ENCODE assay signal across 16 cellular contexts in the genomic region with DNA sequence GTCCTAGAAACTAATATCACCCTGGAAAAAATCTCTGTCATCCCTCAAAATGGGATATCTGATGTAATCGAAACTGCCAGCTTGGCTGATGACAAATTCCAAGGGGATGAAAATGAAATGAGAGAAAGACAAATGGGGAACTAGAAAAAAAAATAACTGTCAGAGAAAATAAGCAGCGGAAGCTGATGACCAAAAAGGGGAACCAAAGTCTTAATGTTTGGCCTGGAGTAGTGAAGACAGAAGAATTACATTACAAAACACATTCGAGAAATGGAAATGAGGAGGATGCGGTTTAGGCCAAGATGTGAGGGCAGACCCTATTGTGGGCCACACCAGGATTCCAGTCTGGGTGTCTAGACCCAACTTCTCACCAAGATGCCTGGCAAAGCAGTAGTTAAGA. TPM values are rescaled to one million over a fixed set of nuclear protein-coding genes. Genes with fewer than 3 reads are reported as not detected.
DNase-seq lines count a peak whose midpoint lies in the region; ATAC-seq, FAIRE-seq and TF ChIP-seq lines count a peak whose summit lies in the region.
"Had no signal": no experiment of that assay in that cellular context is flagged by ENCODE, and none has a peak within 500 bp of the region (broad histone marks: within the 10 kb centered on the region; RNA-seq: fewer than 3 reads in every experiment).

No MANE protein-coding gene starts in this region.

- no peaks in the 10 kb centered on the region for H3K79me2 ChIP-seq in GM12878 (ENCODE audit: control insufficient read depth, insufficient read depth, low read length)

- FAIRE-seq in GM12878 (lab: Jason Lieb, UNC) = peak; percentile 91
- FAIRE-seq: keratinocyte had no signal

- peak overlapping the region in 1 of 2 donors; percentile 46 for H3K4me3 Mint-ChIP-seq in CD14-positive monocyte
- peak overlapping the region in 7 of 8 donors; percentile 17 to 87 (median 49) for H3K4me3 Mint-ChIP-seq in naive B cell
- H3K4me3 Mint-ChIP-seq in naive thymus-derived CD8-positive, alpha-beta T cell = peak overlapping the region in 1 of 10 donors; percentile 22
- H3K4me3 Mint-ChIP-seq: activated CD8-positive, alpha-beta T cell treated with anti-CD3 and anti-CD28 coated beads for 36 hours; activated naive CD4-positive, alpha-beta T cell treated with anti-CD3 and anti-CD28 coated beads, Interleukin-2, amount 10 ng/mL, durations not matched to agents 7 days and 5 days had no signal

- H3K4me2 ChIP-seq in GM12878 (ENCODE audit: control insufficient read depth, insufficient read depth) = peak overlapping the region; percentile 64

- no peak overlapping the region for H3K4me3 ChIP-seq in GM12878
- H3K4me3 ChIP-seq: thoracic aorta had no signal

- TF ChIP-seq CTCF in CD14-positive monocyte (IDR thresholded peaks at IDR 0.05) (no peak), GM12878 (IDR thresholded peaks at IDR 0.05 in 2 of 3, conservative IDR thresholded peaks at IDR 0.05 in 1 of 3; ENCODE audit: control insufficient read depth in 2 of 3, extremely low read depth in 1 of 3, insufficient read depth in 1 of 3, low read depth in 3 of 3, low read length in 3 of 3) (no peak)

- POLR2A ChIA-PET in GM12878 (lab: Charles Lee) = no interaction called here
- POLR2A ChIA-PET in naive thymus-derived CD8-positive, alpha-beta T cell (lab: Charles Lee) = no interaction called here

- intact Hi-C loops in CD14-positive monocyte (cut with micrococcal nuclease) (loop anchor here (5.0 kb wide), 2 partner anchors 40 to 65 kb away; no protein-coding TSS in a partner anchor), GM12878 (cut with micrococcal nuclease; ENCODE audit: unreplicated experiment) (loop anchor here (5.0 kb wide), 1 partner anchor 40 kb away; no protein-coding TSS in a partner anchor)

- DNase-seq in CD14-positive monocyte (ENCODE audit: low spot score) = peak; percentile 67
- peak; percentile 3 for DNase-seq in NAMALWA (ENCODE audit: low spot score)
- DNase-seq in GM12878 (ENCODE audit: low read depth, low spot score) = peak; percentile 7
- DNase-seq in naive B cell = peak; percentile 33
- DNase-seq in stimulated activated CD4-positive, alpha-beta T cell treated with anti-CD3 and anti-CD28 coated beads, Interleukin-4, amount 100 ng/mL, for 1 hour = no peak
- DNase-seq in RKO (ENCODE audit: low spot score) = no peak
- DNase-seq in HT-29 (ENCODE audit: low spot score) = no peak
- no peak for DNase-seq in naive thymus-derived CD8-positive, alpha-beta T cell
- DNase-seq: activated CD8-positive, alpha-beta T cell treated with anti-CD3 and anti-CD28 coated beads for 36 hours; activated naive CD4-positive, alpha-beta T cell treated with anti-CD3 and anti-CD28 coated beads, Interleukin-2, amount 10 ng/mL, durations not matched to agents 7 days and 5 days; DMS79 treated with DMSO at 0.1 percent for 48 hours; NCI-H524 treated with DMSO at 0.1 percent for 48 hours had no signal

- H3K27ac Mint-ChIP-seq in CD14-positive monocyte = peak overlapping the region in 2 of 7 donors; percentile 94 to 95
- peak overlapping the region in 5 of 6 donors; percentile 6 to 92 (median 74) for H3K27ac Mint-ChIP-seq in naive B cell
- H3K27ac Mint-ChIP-seq in naive thymus-derived CD8-positive, alpha-beta T cell = peak overlapping the region in 1 of 10 donors; percentile 17
- H3K27ac Mint-ChIP-seq: activated CD8-positive, alpha-beta T cell treated with anti-CD3 and anti-CD28 coated beads for 36 hours; activated naive CD4-positive, alpha-beta T cell treated with anti-CD3 and anti-CD28 coated beads, Interleukin-2, amount 10 ng/mL, durations not matched to agents 7 days and 5 days had no signal

- no peaks in the 10 kb centered on the region; a peak in 1 of 4 replicates for H3K27me3 ChIP-seq in GM12878 (replicated peaks in 1 of 2; ENCODE audit: control insufficient read depth in 2 of 2, insufficient read depth in 2 of 2, low read length in 1 of 2)

- H2AFZ ChIP-seq in GM12878 (ENCODE audit: control insufficient read depth, low read depth, low read length) = no peak overlapping the region

- TF ChIP-seq EP300 in GM12878 (IDR thresholded peaks at IDR 0.05; ENCODE audit: borderline replicate concordance in 1 of 2, control insufficient read depth in 1 of 2, low read depth in 2 of 2, low read length in 2 of 2) = no peak; a peak in 1 of 4 replicates

- RAD21 ChIA-PET in GM12878 (lab: Charles Lee; ENCODE audit: unreplicated experiment) = no interaction called here

- in situ Hi-C loops in GM12878 (cut with MboI) = no loop called here

- H3K27ac ChIP-seq in GM12878 (ENCODE audit: control insufficient read depth, insufficient read depth) = no peak overlapping the region

- no peak overlapping the region for H3K9ac ChIP-seq in GM12878 (ENCODE audit: control insufficient read depth, insufficient read depth, low read length)

- H3K36me3 Mint-ChIP-seq in CD14-positive monocyte (no peaks in the 10 kb centered on the region), naive B cell (no peaks in the 10 kb centered on the region)
- no peaks in the 10 kb centered on the region for H3K36me3 Mint-ChIP-seq in naive thymus-derived CD8-positive, alpha-beta T cell
- H3K36me3 Mint-ChIP-seq: activated naive CD4-positive, alpha-beta T cell treated with anti-CD3 and anti-CD28 coated beads, Interleukin-2, amount 10 ng/mL, durations not matched to agents 7 days and 5 days had no signal

- TF ChIP-seq POLR2A in GM12878 (IDR thresholded peaks at IDR 0.05; ENCODE audit: low read depth, low read length) = no peak

- peaks cover 23% of the 10 kb centered on the region for H3K4me1 Mint-ChIP-seq in CD14-positive monocyte
- peaks cover 4 to 17% (median 10%) of the 10 kb centered on the region in 3 donors for H3K4me1 Mint-ChIP-seq in naive B cell
- peaks cover 0 to 20% (median 0%) of the 10 kb centered on the region in 4 donors for H3K4me1 Mint-ChIP-seq in naive thymus-derived CD8-positive, alpha-beta T cell
- H3K4me1 Mint-ChIP-seq: activated naive CD4-positive, alpha-beta T cell treated with anti-CD3 and anti-CD28 coated beads, Interleukin-2, amount 10 ng/mL, durations not matched to agents 7 days and 5 days had no signal

- SMC1A ChIA-PET in GM12878 (lab: Charles Lee; ENCODE audit: uncharacterized antibody, unreplicated experiment) = no interaction called here

- H3K27me3 Mint-ChIP-seq in CD14-positive monocyte (ENCODE audit: low read depth in 3 of 3) (peaks cover 0 to 2% (median 2%) of the 10 kb centered on the region in 3 donors), naive B cell (no peaks in the 10 kb centered on the region)
- H3K27me3 Mint-ChIP-seq in naive thymus-derived CD8-positive, alpha-beta T cell = peaks cover 0 to 11% (median 2%) of the 10 kb centered on the region in 5 donors

- peaks cover 0 to 6% (median 0%) of the 10 kb centered on the region in 7 donors for H3K9me3 Mint-ChIP-seq in CD14-positive monocyte
- no peaks in the 10 kb centered on the region for H3K9me3 Mint-ChIP-seq in naive B cell
- H3K9me3 Mint-ChIP-seq in naive thymus-derived CD8-positive, alpha-beta T cell = no peaks in the 10 kb centered on the region
- H3K9me3 Mint-ChIP-seq: activated CD8-positive, alpha-beta T cell treated with anti-CD3 and anti-CD28 coated beads for 36 hours; activated naive CD4-positive, alpha-beta T cell treated with anti-CD3 and anti-CD28 coated beads, Interleukin-2, amount 10 ng/mL, durations not matched to agents 7 days and 5 days had no signal

- CTCF ChIA-PET in GM12878 (lab: Yijun Ruan, JAX) = interaction anchor here (1.0 to 2.2 kb wide), 2 partner anchors 118 to 119 kb away, joined by 3 to 9 read pairs; no protein-coding TSS in a partner anchor

- ATAC-seq in GM12878 (peak; percentile 90), naive B cell (ENCODE audit: low read depth in 2 of 2) (peak; percentile 71 to 76)
- ATAC-seq in naive thymus-derived CD8-positive, alpha-beta T cell = no peak
- ATAC-seq: activated CD8-positive, alpha-beta T cell treated with anti-CD3 and anti-CD28 coated beads for 36 hours had no signal

- BruUV-seq in GM12878 (replicated peaks; lab: Mats Ljungman, UMichigan) = no TSS peak

- H3K36me3 ChIP-seq in GM12878 (ENCODE audit: control insufficient read depth in 2 of 2, insufficient read depth in 2 of 2, low read length in 1 of 2) = no peaks in the 10 kb centered on the region
- H3K36me3 ChIP-seq: thoracic aorta had no signal

- peaks cover 23% of the 10 kb centered on the region for H3K4me1 ChIP-seq in GM12878 (ENCODE audit: control insufficient read depth, insufficient read depth, low read length)

- no peaks in the 10 kb centered on the region for H4K20me1 ChIP-seq in GM12878 (ENCODE audit: control insufficient read depth, insufficient read depth)

- TF ChIP-seq RAD21 in GM12878 (IDR thresholded peaks at IDR 0.05; ENCODE audit: insufficient read depth, low read depth, low read length) = no peak

- no peaks in the 10 kb centered on the region; the same call in 2 of the 3 replicates for H3K9me3 ChIP-seq in GM12878 (replicated peaks; ENCODE audit: control insufficient read depth, insufficient read depth, low read length)
- H3K9me3 ChIP-seq: thoracic aorta had no signal

- WGBS in GM12878 (ENCODE audit: insufficient coverage, insufficient replicate concordance, low lambda C conversion rate, missing lambda C conversion rate) = 11% methylated on average over 4 of the region's 4 CpGs

RNA-seq across cellular contexts. Expression of gene CCL2, which starts 12.5 kb away (rescaled TPM):
- polyA plus RNA-seq in CD14-positive monocyte (10 to 100 TPM; 17.7 to 44.9 TPM), GM12878 (2011; rRNA removed) (0.13 and 0.16 TPM in 2 replicates), GM12878 (2014; fragmentation: Illumina TruSeq; extraction: Trizol) (not detected in 2 replicates), GM12878 (2014; fragmentation: Nextera tagmentation; extraction: Ambion mirVana) (not detected), GM12878 (2014; rRNA removed) (not detected in 2 replicates), GM12878 (2016; fragmentation: Nextera tagmentation; extraction: Ambion mirVana) (under 1 TPM in 1 of 2 experiments, not detected in 1; 0.18 TPM), naive B cell (ENCODE audit: low read depth in 6 of 6) (not detected)
- total RNA-seq in GM12878 (2013; cell fraction: nucleolus; rRNA removed) = not detected in 2 replicates
- total RNA-seq in GM12878 (2014; rRNA removed) (not detected in 2 replicates), GM12878 (2014; rRNA removed; fragmentation: Illumina TruSeq; extraction: Trizol) (not detected in 2 replicates), GM12878 (2021) (not detected in 2 replicates)
- polyA plus RNA-seq in GM12878 (2011; ENCODE audit: low read depth) = not detected
- not detected in 2 replicates for polyA plus RNA-seq in GM12878 (2011; cell fraction: cytosol; rRNA removed)
- not detected in 2 replicates for polyA plus RNA-seq in GM12878 (2011; cell fraction: nucleus; rRNA removed)
- polyA plus RNA-seq in GM12878 (2012) = not detected in 2 replicates
- not detected in 2 replicates for polyA minus RNA-seq in GM12878 (2011; rRNA and poly(A)+ RNA removed)
- polyA minus RNA-seq in GM12878 (2011; cell fraction: cytosol; rRNA and poly(A)+ RNA removed) = not detected in 2 replicates
- polyA minus RNA-seq in GM12878 (2011; cell fraction: nucleus; rRNA and poly(A)+ RNA removed) = not detected in 2 replicates
- total RNA-seq in HT-29 (2014; rRNA removed; shearing (Covaris generic)) = not detected in 2 replicates
- total RNA-seq in naive thymus-derived CD8-positive, alpha-beta T cell = 1 to 10 TPM; 2.6 to 3.1 TPM
- polyA plus RNA-seq in naive thymus-derived CD8-positive, alpha-beta T cell = not detected
- total RNA-seq: activated CD8-positive, alpha-beta T cell treated with anti-CD3 and anti-CD28 coated beads for 36 hours had no signal

RNA-seq across cellular contexts. Expression of gene CCL7, which starts 27.5 kb away (rescaled TPM):
- under 1 TPM; 0.25 to 0.38 TPM for polyA plus RNA-seq in CD14-positive monocyte
- total RNA-seq in GM12878 (2013; cell fraction: nucleolus; rRNA removed) = not detected in 2 replicates
- total RNA-seq in GM12878 (2014; rRNA removed) = not detected in 2 replicates
- not detected in 2 replicates for total RNA-seq in GM12878 (2014; rRNA removed; fragmentation: Illumina TruSeq; extraction: Trizol)
- not detected in 2 replicates for total RNA-seq in GM12878 (2021)
- polyA plus RNA-seq in GM12878 (2011; ENCODE audit: low read depth) = not detected
- not detected in 2 replicates for polyA plus RNA-seq in GM12878 (2011; rRNA removed)
- not detected in 2 replicates for polyA plus RNA-seq in GM12878 (2011; cell fraction: cytosol; rRNA removed)
- not detected in 2 replicates for polyA plus RNA-seq in GM12878 (2011; cell fraction: nucleus; rRNA removed)
- not detected in 2 replicates for polyA plus RNA-seq in GM12878 (2012)
- polyA plus RNA-seq in GM12878 (2014; fragmentation: Illumina TruSeq; extraction: Trizol) = not detected in 2 replicates
- not detected for polyA plus RNA-seq in GM12878 (2014; fragmentation: Nextera tagmentation; extraction: Ambion mirVana)
- not detected in 2 replicates for polyA plus RNA-seq in GM12878 (2014; rRNA removed)
- not detected for polyA plus RNA-seq in GM12878 (2016; fragmentation: Nextera tagmentation; extraction: Ambion mirVana)
- polyA minus RNA-seq in GM12878 (2011; rRNA and poly(A)+ RNA removed) = not detected in 2 replicates
- not detected in 2 replicates for polyA minus RNA-seq in GM12878 (2011; cell fraction: cytosol; rRNA and poly(A)+ RNA removed)
- not detected in 2 replicates for polyA minus RNA-seq in GM12878 (2011; cell fraction: nucleus; rRNA and poly(A)+ RNA removed)
- not detected for polyA plus RNA-seq in naive B cell (ENCODE audit: low read depth in 6 of 6)
- total RNA-seq in HT-29 (2014; rRNA removed; shearing (Covaris generic)) = not detected in 2 replicates
- not detected for total RNA-seq in naive thymus-derived CD8-positive, alpha-beta T cell
- polyA plus RNA-seq in naive thymus-derived CD8-positive, alpha-beta T cell = not detected
- total RNA-seq: activated CD8-positive, alpha-beta T cell treated with anti-CD3 and anti-CD28 coated beads for 36 hours; cerebellum; T-helper 1 cell treated with Interleukin-12 subunit alpha and Interleukin-12 subunit beta and Interleukin-4 antibody, amounts not matched to agents 30 ng/mL and 1 ng/mL, for 36 hours had no signal
- polyA plus RNA-seq: keratinocyte had no signal

RNA-seq across cellular contexts. Expression of gene CCL11, which starts 43.0 kb away (rescaled TPM):
- polyA plus RNA-seq in CD14-positive monocyte (not detected), GM12878 (2011; rRNA removed) (not detected in 2 replicates), GM12878 (2014; fragmentation: Illumina TruSeq; extraction: Trizol) (not detected in 2 replicates), GM12878 (2014; fragmentation: Nextera tagmentation; extraction: Ambion mirVana) (not detected), GM12878 (2014; rRNA removed) (not detected in 2 replicates), GM12878 (2016; fragmentation: Nextera tagmentation; extraction: Ambion mirVana) (not detected), naive B cell (ENCODE audit: low read depth in 6 of 6) (not detected)
- total RNA-seq in GM12878 (2013; cell fraction: nucleolus; rRNA removed) = not detected in 2 replicates
- total RNA-seq in GM12878 (2014; rRNA removed) (not detected in 2 replicates), GM12878 (2014; rRNA removed; fragmentation: Illumina TruSeq; extraction: Trizol) (not detected in 2 replicates), GM12878 (2021) (not detected in 2 replicates)
- not detected for polyA plus RNA-seq in GM12878 (2011; ENCODE audit: low read depth)
- not detected in 2 replicates for polyA plus RNA-seq in GM12878 (2011; cell fraction: cytosol; rRNA removed)
- polyA plus RNA-seq in GM12878 (2011; cell fraction: nucleus; rRNA removed) = not detected in 2 replicates
- polyA plus RNA-seq in GM12878 (2012) = not detected in 2 replicates
- polyA minus RNA-seq in GM12878 (2011; rRNA and poly(A)+ RNA removed) = not detected in 2 replicates
- not detected in 2 replicates for polyA minus RNA-seq in GM12878 (2011; cell fraction: cytosol; rRNA and poly(A)+ RNA removed)
- not detected in 2 replicates for polyA minus RNA-seq in GM12878 (2011; cell fraction: nucleus; rRNA and poly(A)+ RNA removed)
- not detected in 2 replicates for total RNA-seq in HT-29 (2014; rRNA removed; shearing (Covaris generic))
- total RNA-seq in naive thymus-derived CD8-positive, alpha-beta T cell = not detected
- not detected for polyA plus RNA-seq in naive thymus-derived CD8-positive, alpha-beta T cell
- total RNA-seq: activated CD8-positive, alpha-beta T cell treated with anti-CD3 and anti-CD28 coated beads for 36 hours; cerebellum; T-helper 1 cell treated with Interleukin-12 subunit alpha and Interleukin-12 subunit beta and Interleukin-4 antibody, amounts not matched to agents 30 ng/mL and 1 ng/mL, for 36 hours; thoracic aorta had no signal
- polyA plus RNA-seq: keratinocyte had no signal

Comparison
In these comparisons a context has a peak if more than half of its experiments do, and no peak if none do; other contexts are left out.
1. DNase-seq: peak in CD14-positive monocyte (single experiment), NAMALWA (single experiment), GM12878 (single experiment) and naive B cell (single experiment); none in stimulated activated CD4-positive, alpha-beta T cell treated with anti-CD3 and anti-CD28 coated beads, Interleukin-4, amount 100 ng/mL, for 1 hour (single experiment), RKO (single experiment), HT-29 (single experiment) and naive thymus-derived CD8-positive, alpha-beta T cell (0 of 10).
2. ATAC-seq: peak in GM12878 (single experiment) and naive B cell (2 of 2); none in naive thymus-derived CD8-positive, alpha-beta T cell (0 of 2).
3. RNA of gene CCL2, which starts 12.5 kb away (polyA plus RNA-seq): 17.7 to 44.9 TPM in CD14-positive monocyte; 0.13 to 0.18 TPM in GM12878, not detected in naive B cell and not detected in naive thymus-derived CD8-positive, alpha-beta T cell; every median in the first group is over 10 times any median in the second.